In the genomic region with DNA sequence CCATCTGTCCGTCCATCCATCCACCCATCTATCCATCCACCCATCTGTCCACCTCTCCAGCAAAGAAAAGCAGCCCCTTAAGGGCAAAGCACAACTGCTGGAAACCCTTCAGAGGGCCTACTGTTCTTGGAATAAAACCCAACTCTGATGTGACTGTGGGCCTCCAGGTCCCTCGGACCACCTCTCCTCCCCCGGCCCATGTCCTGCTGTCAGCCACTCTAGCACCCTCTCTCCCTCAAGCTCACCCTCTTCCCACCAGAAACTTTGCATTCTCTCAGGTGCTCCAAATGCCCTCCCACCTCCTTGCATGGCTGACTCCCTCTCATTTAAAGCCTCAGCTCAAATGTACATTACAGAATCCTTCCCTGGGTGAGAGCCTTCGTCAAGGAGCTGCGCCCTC, we compare ENCODE assay signal across 12 cellular contexts.
"Had no signal": no experiment of that assay in that cellular context is flagged by ENCODE, and none has a peak within 500 bp of the region (broad histone marks: within the 10 kb centered on the region; RNA-seq: fewer than 3 reads in every experiment).

No MANE protein-coding gene starts in this region.

- H3K4me3 Mint-ChIP-seq: activated T-cell treated with anti-CD3 and anti-CD28 coated beads, Interleukin-2, amount 50 U/mL, for 4 hours; effector memory CD8-positive, alpha-beta T cell; stimulated activated effector memory CD8-positive, alpha-beta T cell treated with anti-CD3 and anti-CD28 coated beads, Interleukin-12 subunit alpha, Interleukin-12 subunit beta, amount 100 ng/mL, for 72 hours had no signal

- H3K27ac Mint-ChIP-seq: effector memory CD8-positive, alpha-beta T cell; naive thymus-derived CD4-positive, alpha-beta T cell; progenitor cell of endocrine pancreas; stimulated activated effector memory CD8-positive, alpha-beta T cell treated with anti-CD3 and anti-CD28 coated beads, Interleukin-12 subunit alpha, Interleukin-12 subunit beta, amount 100 ng/mL, for 72 hours had no signal

- DNase-seq: activated T-cell treated with anti-CD3 and anti-CD28 coated beads, Interleukin-2, amount 50 U/mL, for 4 hours; effector memory CD8-positive, alpha-beta T cell; kidney glomerular epithelial cell; lower lobe of right lung; naive thymus-derived CD4-positive, alpha-beta T cell; nucleus accumbens; small intestine; T1000 had no signal

- ATAC-seq: activated T-cell treated with anti-CD3 and anti-CD28 coated beads, Interleukin-2, amount 50 U/mL, for 4 hours; effector memory CD8-positive, alpha-beta T cell; gastroesophageal sphincter; lower lobe of right lung; naive thymus-derived CD4-positive, alpha-beta T cell; right cardiac atrium; stimulated activated effector memory CD8-positive, alpha-beta T cell treated with anti-CD3 and anti-CD28 coated beads, Interleukin-12 subunit alpha, Interleukin-12 subunit beta, amount 100 ng/mL, for 72 hours had no signal

- H3K9me3 Mint-ChIP-seq: activated T-cell treated with anti-CD3 and anti-CD28 coated beads, Interleukin-2, amount 50 U/mL, for 4 hours; effector memory CD8-positive, alpha-beta T cell; naive thymus-derived CD4-positive, alpha-beta T cell; stimulated activated effector memory CD8-positive, alpha-beta T cell treated with anti-CD3 and anti-CD28 coated beads, Interleukin-12 subunit alpha, Interleukin-12 subunit beta, amount 100 ng/mL, for 72 hours had no signal

- H3K36me3 Mint-ChIP-seq: naive thymus-derived CD4-positive, alpha-beta T cell; stimulated activated effector memory CD8-positive, alpha-beta T cell treated with anti-CD3 and anti-CD28 coated beads, Interleukin-12 subunit alpha, Interleukin-12 subunit beta, amount 100 ng/mL, for 72 hours had no signal
